Comparison of ENCODE assay signal across 14 cellular contexts in genomic region chr15:69919816-69920215, GRCh38.
DNase-seq lines count a peak whose midpoint lies in the region; TF ChIP-seq lines count a peak whose summit lies in the region.
"Had no signal": no experiment of that assay in that cellular context is flagged by ENCODE, and none has a peak within 500 bp of the region (broad histone marks: within the 10 kb centered on the region; RNA-seq: fewer than 3 reads in every experiment).

No MANE protein-coding gene starts in this region.

- H3K9me3 Mint-ChIP-seq in brain (peaks cover 25 to 44% (median 35%) of the 10 kb centered on the region in 5 experiments), neural crest cell (peaks cover 20% of the 10 kb centered on the region)
- peaks cover 15% of the 10 kb centered on the region for H3K9me3 Mint-ChIP-seq in T-helper 2 cell treated with Interferon-gamma antibody and Interleukin-4, amounts not matched to agents 5 μg/mL and 100 μg/mL, for 36 hours

- peak overlapping the region in 4 of 5 experiments; percentile 1 to 45 (median 26) for H3K4me3 Mint-ChIP-seq in brain
- H3K4me3 Mint-ChIP-seq in neural crest cell = peak overlapping the region; percentile 13
- H3K4me3 Mint-ChIP-seq in T-helper 2 cell treated with Interferon-gamma antibody and Interleukin-4, amounts not matched to agents 5 μg/mL and 100 μg/mL, for 36 hours = no peak overlapping the region
- H3K4me3 Mint-ChIP-seq: activated naive CD4-positive, alpha-beta T cell treated with anti-CD3 and anti-CD28 coated beads, Interleukin-2, amount 10 ng/mL, durations not matched to agents 7 days and 5 days had no signal

- H3K27me3 Mint-ChIP-seq in brain = peaks cover 15% of the 10 kb centered on the region
- H3K27me3 Mint-ChIP-seq in neural crest cell (ENCODE audit: low read depth) = peaks cover 18% of the 10 kb centered on the region
- H3K27me3 Mint-ChIP-seq in T-helper 2 cell treated with Interferon-gamma antibody and Interleukin-4, amounts not matched to agents 5 μg/mL and 100 μg/mL, for 36 hours (ENCODE audit: low read depth) = peaks cover 8% of the 10 kb centered on the region

- H3K27ac Mint-ChIP-seq in brain (peak overlapping the region; percentile 45 to 92 (median 77)), neural crest cell (ENCODE audit: unreplicated experiment) (peak overlapping the region; percentile 13)
- H3K27ac Mint-ChIP-seq in T-helper 2 cell treated with Interferon-gamma antibody and Interleukin-4, amounts not matched to agents 5 μg/mL and 100 μg/mL, for 36 hours = no peak overlapping the region
- H3K27ac Mint-ChIP-seq: activated naive CD4-positive, alpha-beta T cell treated with anti-CD3 and anti-CD28 coated beads, Interleukin-2, amount 10 ng/mL, durations not matched to agents 7 days and 5 days had no signal

- peaks cover 56% of the 10 kb centered on the region for H3K4me1 Mint-ChIP-seq in brain
- peaks cover 29% of the 10 kb centered on the region for H3K4me1 Mint-ChIP-seq in neural crest cell
- H3K4me1 Mint-ChIP-seq in T-helper 2 cell treated with Interferon-gamma antibody and Interleukin-4, amounts not matched to agents 5 μg/mL and 100 μg/mL, for 36 hours (ENCODE audit: low read depth) = no peaks in the 10 kb centered on the region
- H3K4me1 Mint-ChIP-seq: activated naive CD4-positive, alpha-beta T cell treated with anti-CD3 and anti-CD28 coated beads, Interleukin-2, amount 10 ng/mL, durations not matched to agents 7 days and 5 days had no signal

- TF ChIP-seq CTCF in brain (conservative IDR thresholded peaks at IDR 0.05) = no peak
- no peak for TF ChIP-seq CTCF in neural crest cell (conservative IDR thresholded peaks at IDR 0.05)
- TF ChIP-seq CTCF in GM10266 (IDR thresholded peaks at IDR 0.05; ENCODE audit: control insufficient read depth, insufficient read depth, low read depth, missing control alignments) = no peak

- H3K36me3 Mint-ChIP-seq in brain (peaks cover 7% of the 10 kb centered on the region), neural crest cell (ENCODE audit: low read depth) (peaks cover 9% of the 10 kb centered on the region)
- no peaks in the 10 kb centered on the region for H3K36me3 Mint-ChIP-seq in T-helper 2 cell treated with Interferon-gamma antibody and Interleukin-4, amounts not matched to agents 5 μg/mL and 100 μg/mL, for 36 hours (ENCODE audit: low read depth)
- H3K36me3 Mint-ChIP-seq: activated naive CD4-positive, alpha-beta T cell treated with anti-CD3 and anti-CD28 coated beads, Interleukin-2, amount 10 ng/mL, durations not matched to agents 7 days and 5 days had no signal

- peak; percentile 62 for DNase-seq in DMS53 (lab: John Stamatoyannopoulos, UW)
- no peak for DNase-seq in DMS53 treated with DMSO at 0.1 percent for 48 hours (lab: John Stamatoyannopoulos, UW; ENCODE audit: unreplicated experiment)
- DNase-seq in NCI-H524 (lab: John Stamatoyannopoulos, UW) = peak; percentile 95 to 98
- DNase-seq in neural crest cell (ENCODE audit: low read depth, low spot score) = peak; percentile 29
- no peak for DNase-seq in T-helper 2 cell treated with Interferon-gamma antibody and Interleukin-4, amounts not matched to agents 5 μg/mL and 100 μg/mL, for 36 hours (ENCODE audit: low spot score)
- DNase-seq in GM10266 (ENCODE audit: extremely low spot score) = no peak
- no peak for DNase-seq in hepatic stellate cell (ENCODE audit: low spot score)
- DNase-seq: activated CD4-positive, alpha-beta T cell treated with anti-CD3 and anti-CD28 coated beads for 1 hour; activated naive CD4-positive, alpha-beta T cell treated with anti-CD3 and anti-CD28 coated beads, Interleukin-2, amount 10 ng/mL, durations not matched to agents 7 days and 5 days; EL; MG63; NCI-H2171 treated with DMSO at 0.1 percent for 48 hours; transverse colon had no signal

Comparison
In these comparisons a context has a peak if more than half of its experiments do, and no peak if none do; other contexts are left out.
1. DNase-seq: peak in DMS53 (single experiment), NCI-H524 (2 of 2) and neural crest cell (single experiment); none in DMS53 treated with DMSO at 0.1 percent for 48 hours (single experiment), T-helper 2 cell treated with Interferon-gamma antibody and Interleukin-4, amounts not matched to agents 5 μg/mL and 100 μg/mL, for 36 hours (single experiment), GM10266 (single experiment) and hepatic stellate cell (single experiment).